Comparison of ENCODE assay signal across 9 cellular contexts in the genomic region with DNA sequence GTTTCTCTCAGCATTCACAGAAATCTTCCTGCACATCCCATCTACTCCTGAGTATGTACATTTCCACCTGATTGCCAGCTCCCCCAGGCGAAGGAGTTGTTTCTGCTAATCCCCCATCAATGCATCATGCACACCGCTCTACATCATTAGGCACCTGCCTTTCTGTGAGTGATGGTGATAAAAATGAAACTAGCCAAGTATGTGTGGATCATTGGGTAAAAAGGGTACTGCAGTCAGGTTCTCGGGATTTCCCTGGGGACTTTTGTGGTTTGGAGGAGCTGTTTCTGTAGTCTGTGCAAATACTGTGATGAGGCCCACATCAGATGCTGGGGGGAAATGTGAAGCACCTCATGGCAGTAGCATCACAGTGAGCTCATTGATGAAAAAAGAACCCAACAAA. TPM values are rescaled to one million over a fixed set of nuclear protein-coding genes. Genes with fewer than 3 reads are reported as not detected.
A peak's percentile ranks its signal among the peaks of the same experiment; 100 is the strongest.
DNase-seq lines count a peak whose midpoint lies in the region; ATAC-seq and TF ChIP-seq lines count a peak whose summit lies in the region.
"Had no signal": no experiment of that assay in that cellular context is flagged by ENCODE, and none has a peak within 500 bp of the region (broad histone marks: within the 10 kb centered on the region; RNA-seq: fewer than 3 reads in every experiment).

No MANE protein-coding gene starts in this region.

- no peaks in the 10 kb centered on the region for H3K9me3 Mint-ChIP-seq in CD4-positive, alpha-beta T cell
- H3K9me3 Mint-ChIP-seq: dendritic cell treated with granulocyte-macrophage colony-stimulating factor and Interleukin-4, amounts not matched to agents 40 ng/mL and 50 ng/mL, for 4 days had no signal

- intact Hi-C loops in CD4-positive, alpha-beta T cell (cut with DNase I, micrococcal nuclease) = loop anchor here in 1 of 2 experiments (2.0 kb wide), 1 partner anchor 28 kb away; no protein-coding TSS in a partner anchor
- intact Hi-C loops in left lung (cut with DNase I) = no loop called here

- H3K27me3 ChIP-seq in CD4-positive, alpha-beta T cell (ENCODE audit: control insufficient read depth, insufficient read depth, low read length) = no peaks in the 10 kb centered on the region
- no peaks in the 10 kb centered on the region for H3K27me3 ChIP-seq in left lung

- CTCF ChIA-PET in CD4-positive, alpha-beta T cell (lab: Charles Lee) = interaction anchor here (0.8 to 4.7 kb wide), 10 partner anchors 9 to 97 kb away, joined by 3 to 36 read pairs (median 4); a partner anchor contains a TSS

- H3K4me3 Mint-ChIP-seq in CD4-positive, alpha-beta T cell = peak overlapping the region; percentile 72
- H3K4me3 Mint-ChIP-seq: dendritic cell treated with granulocyte-macrophage colony-stimulating factor and Interleukin-4, amounts not matched to agents 40 ng/mL and 50 ng/mL, for 4 days had no signal

- H3K27ac Mint-ChIP-seq in CD4-positive, alpha-beta T cell = peak overlapping the region; percentile 87
- H3K27ac Mint-ChIP-seq: dendritic cell treated with granulocyte-macrophage colony-stimulating factor and Interleukin-4, amounts not matched to agents 40 ng/mL and 50 ng/mL, for 4 days had no signal

- H3K9me3 ChIP-seq in CD4-positive, alpha-beta T cell (ENCODE audit: control insufficient read depth, low read length) = no peaks in the 10 kb centered on the region
- no peaks in the 10 kb centered on the region for H3K9me3 ChIP-seq in left lung

- no peaks in the 10 kb centered on the region for H3K36me3 ChIP-seq in left lung

- peak overlapping the region; percentile 68 for H3K27ac ChIP-seq in CD4-positive, alpha-beta T cell (ENCODE audit: low read depth, low read length)
- no peak overlapping the region for H3K27ac ChIP-seq in left lung

- no peaks in the 10 kb centered on the region for H3K4me1 ChIP-seq in left lung

- no peak overlapping the region for H3K4me3 ChIP-seq in left lung

- peaks cover 67% of the 10 kb centered on the region for H3K4me1 Mint-ChIP-seq in CD4-positive, alpha-beta T cell (ENCODE audit: low read depth)

- H3K27me3 Mint-ChIP-seq in CD4-positive, alpha-beta T cell = no peaks in the 10 kb centered on the region
- H3K27me3 Mint-ChIP-seq: dendritic cell treated with granulocyte-macrophage colony-stimulating factor and Interleukin-4, amounts not matched to agents 40 ng/mL and 50 ng/mL, for 4 days had no signal

- POLR2A ChIA-PET in CD4-positive, alpha-beta T cell (lab: Charles Lee) = interaction anchor here (0.7 to 5.1 kb wide), 10 partner anchors 8 to 30 kb away, joined by 3 to 39 read pairs (median 4); a partner anchor contains a TSS

- DNase-seq in CD4-positive, alpha-beta T cell = peak in 5 of 10 experiments; percentile 17 to 58 (median 35)
- DNase-seq in HK-2 (ENCODE audit: unreplicated experiment) (peak; percentile 18), DMS153 (lab: John Stamatoyannopoulos, UW) (no peak), left lung (no peak), C1 segment of cervical spinal cord (lab: John Stamatoyannopoulos, UW) (no peak)
- peak; percentile 23 to 53 for DNase-seq in activated CD8-positive, alpha-beta memory T cell treated with anti-CD3 and anti-CD28 coated beads for 4 hours (ENCODE audit: low read depth in 2 of 2)
- peak; percentile 60 to 65 for DNase-seq in stimulated activated CD4-positive, alpha-beta T cell treated with anti-CD3 and anti-CD28 coated beads, Interleukin-12 subunit alpha, Interleukin-12 subunit beta, amount 100 ng/mL, for 24 hours (ENCODE audit: low read depth in 2 of 2)

- peaks cover 51% of the 10 kb centered on the region for H3K36me3 Mint-ChIP-seq in CD4-positive, alpha-beta T cell (ENCODE audit: low read depth)

- ATAC-seq in CD4-positive, alpha-beta T cell (ENCODE audit: poor library complexity) = peak; percentile 80
- ATAC-seq in GM21367 (IDR thresholded peaks at IDR 0.05; ENCODE audit: unreplicated experiment) = peak; percentile 68
- no peak for ATAC-seq in left lung

- TF ChIP-seq CTCF in CD4-positive, alpha-beta T cell (IDR thresholded peaks at IDR 0.05) = no peak
- no peak for TF ChIP-seq CTCF in left lung (IDR thresholded peaks at IDR 0.05)

RNA-seq across cellular contexts. Expression of a gene that starts 30.4 kb away (rescaled TPM):
- 100 to 1,000 TPM; 202 to 225 TPM for total RNA-seq in CD4-positive, alpha-beta T cell
- total RNA-seq in left lung = 1 to 10 TPM; 1.0 to 1.1 TPM

Comparison
In these comparisons a context has a peak if more than half of its experiments do, and no peak if none do; other contexts are left out.
1. DNase-seq: peak in HK-2 (single experiment), activated CD8-positive, alpha-beta memory T cell treated with anti-CD3 and anti-CD28 coated beads for 4 hours (2 of 2) and stimulated activated CD4-positive, alpha-beta T cell treated with anti-CD3 and anti-CD28 coated beads, Interleukin-12 subunit alpha, Interleukin-12 subunit beta, amount 100 ng/mL, for 24 hours (2 of 2); none in DMS153 (single experiment), left lung (0 of 2) and C1 segment of cervical spinal cord (0 of 14).
2. RNA of a gene that starts 30.4 kb away (total RNA-seq): 202 to 225 TPM in CD4-positive, alpha-beta T cell; 1.0 to 1.1 TPM in left lung; every median in the first group is over 10 times any median in the second.